Comparison of ENCODE assay signal across 1 cellular context in genomic region chr17:50372708-50373556, GRCh38.
TF ChIP-seq lines count a peak whose summit lies in the region.

EME1 (plus strand) TSS chr17:50373229; CDS start chr17:50375209, 1,980 bp downstream.
MRPL27 (minus strand) TSS chr17:50373184; CDS start chr17:50373170, 14 bp downstream.

TF ChIP-seq in HepG2, 621 proteins besides CTCF, POLR2A, EP300 and RAD21 (continued from another document):
- TF ChIP-seq E2F1 (CRISPR knock-in tag; IDR thresholded peaks at IDR 0.05) (peak; percentile 92), AFF4 (CRISPR knock-in tag; IDR thresholded peaks at IDR 0.05) (0 out of 2 replicates have a peak, but pooled peaks have one; percentile 29)
TF ChIP-seq in HepG2: peak in this region for 428.
